Comparison of ENCODE assay signal across 26 cellular contexts in genomic region chr13:24165746-24166145, GRCh38. TPM values are rescaled to one million over a fixed set of nuclear protein-coding genes. Genes with fewer than 3 reads are reported as not detected.
DNase-seq lines count a peak whose midpoint lies in the region; ATAC-seq and TF ChIP-seq lines count a peak whose summit lies in the region.
"Had no signal": no experiment of that assay in that cellular context is flagged by ENCODE, and none has a peak within 500 bp of the region (broad histone marks: within the 10 kb centered on the region; RNA-seq: fewer than 3 reads in every experiment).

No MANE protein-coding gene starts in this region.

- no peak overlapping the region for H3K4me3 Mint-ChIP-seq in T-helper 1 cell treated with Interleukin-12 subunit alpha and Interleukin-12 subunit beta and Interleukin-4 antibody, amounts not matched to agents 30 μg/mL and 1 μg/mL, for 36 hours
- H3K4me3 Mint-ChIP-seq in activated naive CD8-positive, alpha-beta T cell treated with anti-CD3 and anti-CD28 coated beads for 36 hours: no peak overlapping the region
- H3K4me3 Mint-ChIP-seq: activated CD4-positive, alpha-beta T cell treated with anti-CD3 and anti-CD28 coated beads, Interleukin-2, amount 10 ng/mL, durations not matched to agents 24 days and 14 days; activated CD8-positive, alpha-beta memory T cell treated with anti-CD3 and anti-CD28 coated beads, Interleukin-2, amount 10 ng/mL, durations not matched to agents 7 days and 5 days; activated naive CD8-positive, alpha-beta T cell treated with anti-CD3 and anti-CD28 coated beads, Interleukin-2, amount 10 ng/mL, durations not matched to agents 7 days and 5 days; activated T-helper 17 cell treated with anti-CD3 and anti-CD28 coated beads, Interleukin-2, amount 50 U/mL, for 72 hours; CD14-positive monocyte had no signal

- peaks cover 16% of the 10 kb centered on the region for H3K36me3 Mint-ChIP-seq in T-helper 1 cell treated with Interleukin-12 subunit alpha and Interleukin-12 subunit beta and Interleukin-4 antibody, amounts not matched to agents 30 μg/mL and 1 μg/mL, for 36 hours (ENCODE audit: low read depth)
- H3K36me3 Mint-ChIP-seq in activated naive CD8-positive, alpha-beta T cell treated with anti-CD3 and anti-CD28 coated beads for 36 hours: peaks cover 46% of the 10 kb centered on the region

- H3K27ac Mint-ChIP-seq in T-helper 1 cell treated with Interleukin-12 subunit alpha and Interleukin-12 subunit beta and Interleukin-4 antibody, amounts not matched to agents 30 μg/mL and 1 μg/mL, for 36 hours: peak overlapping the region; percentile 2
- H3K27ac Mint-ChIP-seq in activated naive CD8-positive, alpha-beta T cell treated with anti-CD3 and anti-CD28 coated beads for 36 hours: no peak overlapping the region
- H3K27ac Mint-ChIP-seq: activated CD4-positive, alpha-beta T cell treated with anti-CD3 and anti-CD28 coated beads, Interleukin-2, amount 10 ng/mL, durations not matched to agents 24 days and 14 days; activated CD8-positive, alpha-beta memory T cell treated with anti-CD3 and anti-CD28 coated beads, Interleukin-2, amount 10 ng/mL, durations not matched to agents 7 days and 5 days; activated naive CD8-positive, alpha-beta T cell treated with anti-CD3 and anti-CD28 coated beads, Interleukin-2, amount 10 ng/mL, durations not matched to agents 7 days and 5 days; activated T-helper 17 cell treated with anti-CD3 and anti-CD28 coated beads, Interleukin-2, amount 50 U/mL, for 72 hours had no signal

- no peak overlapping the region for H3K4me3 ChIP-seq in astrocyte of the spinal cord (ENCODE audit: low read depth, low read length)
- H3K4me3 ChIP-seq: cardiac muscle cell, heart left ventricle, upper lobe of left lung had no signal

- H3K9me3 Mint-ChIP-seq in T-helper 1 cell treated with Interleukin-12 subunit alpha and Interleukin-12 subunit beta and Interleukin-4 antibody, amounts not matched to agents 30 μg/mL and 1 μg/mL, for 36 hours: no peaks in the 10 kb centered on the region
- no peaks in the 10 kb centered on the region for H3K9me3 Mint-ChIP-seq in activated naive CD8-positive, alpha-beta T cell treated with anti-CD3 and anti-CD28 coated beads for 36 hours
- H3K9me3 Mint-ChIP-seq: activated naive CD8-positive, alpha-beta T cell treated with anti-CD3 and anti-CD28 coated beads, Interleukin-2, amount 10 ng/mL, durations not matched to agents 7 days and 5 days; activated T-helper 17 cell treated with anti-CD3 and anti-CD28 coated beads, Interleukin-2, amount 50 U/mL, for 72 hours had no signal

- no peak for DNase-seq in T-helper 1 cell
- DNase-seq in astrocyte of the spinal cord (ENCODE audit: low read depth, low spot score): peak; percentile 46
- peak; percentile 42 for DNase-seq in fibroblast of peridontal ligament (ENCODE audit: extremely low read depth)
- no peak for DNase-seq in substantia nigra (lab: John Stamatoyannopoulos, UW)
- no peak for DNase-seq in activated naive CD8-positive, alpha-beta T cell treated with anti-CD3 and anti-CD28 coated beads for 36 hours
- DNase-seq: activated CD4-positive, alpha-beta T cell treated with anti-CD3 and anti-CD28 coated beads, Interleukin-2, amount 10 ng/mL, durations not matched to agents 24 days and 14 days; activated CD8-positive, alpha-beta memory T cell treated with anti-CD3 and anti-CD28 coated beads, Interleukin-2, amount 10 ng/mL, durations not matched to agents 7 days and 5 days; activated naive CD8-positive, alpha-beta T cell treated with anti-CD3 and anti-CD28 coated beads, Interleukin-2, amount 10 ng/mL, durations not matched to agents 7 days and 5 days; GF-D8; heart left ventricle; left ventricle myocardium superior; NCI-H1048; NCI-H187 treated with DMSO at 0.1 percent for 48 hours; NCI-H2227 treated with DMSO at 0.1 percent for 48 hours; NCI-H748 treated with DMSO at 0.1 percent for 48 hours; SHP77; stimulated activated CD4-positive, alpha-beta T cell treated with anti-CD3 and anti-CD28 coated beads, Interleukin-12 subunit alpha, Interleukin-12 subunit beta, amount 100 ng/mL, for 4 hours; upper lobe of left lung had no signal

- H3K4me1 Mint-ChIP-seq in T-helper 1 cell treated with Interleukin-12 subunit alpha and Interleukin-12 subunit beta and Interleukin-4 antibody, amounts not matched to agents 30 μg/mL and 1 μg/mL, for 36 hours (ENCODE audit: low read depth): peaks cover 27% of the 10 kb centered on the region
- H3K4me1 Mint-ChIP-seq in activated naive CD8-positive, alpha-beta T cell treated with anti-CD3 and anti-CD28 coated beads for 36 hours: peaks cover 37% of the 10 kb centered on the region

- ATAC-seq in GM18909 (IDR thresholded peaks at IDR 0.05; ENCODE audit: poor library complexity, unreplicated experiment) (no peak), HG03520 (IDR thresholded peaks at IDR 0.05; ENCODE audit: unreplicated experiment) (no peak)
- ATAC-seq: activated CD8-positive, alpha-beta memory T cell treated with anti-CD3 and anti-CD28 coated beads, Interleukin-2, amount 10 ng/mL, durations not matched to agents 7 days and 5 days; activated T-helper 17 cell treated with anti-CD3 and anti-CD28 coated beads, Interleukin-2, amount 50 U/mL, for 72 hours; esophagus mucosa; heart left ventricle; left ventricle myocardium superior had no signal

- in situ Hi-C loops in astrocyte of the spinal cord (cut with HindIII; ENCODE audit: low sequenced_read_pairs): no loop called here

- no peak for TF ChIP-seq CTCF in astrocyte of the spinal cord (IDR thresholded peaks at IDR 0.05; ENCODE audit: low read depth, low read length)

- H3K27me3 Mint-ChIP-seq in T-helper 1 cell treated with Interleukin-12 subunit alpha and Interleukin-12 subunit beta and Interleukin-4 antibody, amounts not matched to agents 30 μg/mL and 1 μg/mL, for 36 hours (ENCODE audit: low read depth): peaks cover 16% of the 10 kb centered on the region
- peaks cover 3% of the 10 kb centered on the region for H3K27me3 Mint-ChIP-seq in activated naive CD8-positive, alpha-beta T cell treated with anti-CD3 and anti-CD28 coated beads for 36 hours
- H3K27me3 Mint-ChIP-seq: activated naive CD8-positive, alpha-beta T cell treated with anti-CD3 and anti-CD28 coated beads, Interleukin-2, amount 10 ng/mL, durations not matched to agents 7 days and 5 days had no signal

- peak overlapping the region; percentile 43 for H3K27ac ChIP-seq in substantia nigra (ENCODE audit: low read depth, low read length, poor library complexity, severe bottlenecking)
- H3K27ac ChIP-seq: 22Rv1, cardiac muscle cell, heart left ventricle had no signal

RNA-seq across cellular contexts. Expression of gene SPATA13, which starts 5.2 kb away (rescaled TPM):
- 10 to 100 TPM; 58.0 to 59.4 TPM for total RNA-seq in activated naive CD8-positive, alpha-beta T cell treated with anti-CD3 and anti-CD28 coated beads for 36 hours

Comparison
In these comparisons a context has a peak if more than half of its experiments do, and no peak if none do; other contexts are left out.
1. DNase-seq: peak in astrocyte of the spinal cord (single experiment) and fibroblast of peridontal ligament (single experiment); none in T-helper 1 cell (0 of 5), substantia nigra (0 of 49) and activated naive CD8-positive, alpha-beta T cell treated with anti-CD3 and anti-CD28 coated beads for 36 hours (single experiment).